ENCODE assay signal across 16 cellular contexts in the genomic region with DNA sequence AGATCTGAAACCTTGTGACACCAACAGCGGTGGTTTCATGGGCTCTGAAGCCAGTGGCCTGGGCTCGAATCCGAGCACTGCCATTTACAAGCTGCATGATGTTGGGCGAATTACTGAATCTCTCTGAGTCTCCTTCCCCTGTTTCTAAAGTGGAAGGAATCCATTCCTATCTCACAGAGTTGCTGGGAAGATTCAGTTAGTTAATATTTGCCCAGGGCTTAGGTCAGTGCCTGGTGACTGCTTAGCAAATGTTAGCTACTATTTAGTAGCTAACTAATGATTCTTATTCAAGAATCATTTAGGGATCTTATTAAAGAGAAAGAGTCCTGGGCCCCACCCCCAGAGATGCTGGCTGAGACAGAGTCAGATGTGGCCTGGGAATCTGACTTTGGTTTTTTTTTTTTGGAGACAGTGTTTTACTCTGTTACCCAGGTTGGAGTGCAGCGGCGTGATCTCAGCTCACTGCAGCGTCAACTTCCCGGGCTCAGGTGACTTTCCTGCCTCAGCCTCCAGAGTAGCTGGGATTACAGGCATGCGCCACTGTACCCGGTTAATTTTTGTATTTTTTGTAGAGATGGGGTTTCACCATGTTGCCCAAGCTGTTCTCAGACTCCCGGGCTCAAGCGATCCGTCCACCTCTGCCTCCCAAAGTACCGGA. TPM values are rescaled to one million over a fixed set of nuclear protein-coding genes. Genes with fewer than 3 reads are reported as not detected.
DNase-seq lines count a peak whose midpoint lies in the region; ATAC-seq, FAIRE-seq and TF ChIP-seq lines count a peak whose summit lies in the region.
"Had no signal": no experiment of that assay in that cellular context is flagged by ENCODE, and none has a peak within 500 bp of the region (broad histone marks: within the 10 kb centered on the region; RNA-seq: fewer than 3 reads in every experiment).

No MANE protein-coding gene starts in this region.

- no peak overlapping the region for H3K27ac ChIP-seq in HepG2 (ENCODE audit: extremely low read length, insufficient read depth, low read length)
- H3K27ac ChIP-seq: GM23248 had no signal

- TF ChIP-seq POLR2A in HepG2 (IDR thresholded peaks at IDR 0.05; ENCODE audit: insufficient read depth in 1 of 2, low read depth in 2 of 2, low read length in 2 of 2): no peak

- POLR2A ChIA-PET in HepG2 (lab: Yijun Ruan, JAX): interaction anchor here (0.8 to 1.3 kb wide), 3 partner anchors 16 to 56 kb away, joined by 3 to 5 read pairs (median 3); a partner anchor contains a TSS

- no peaks in the 10 kb centered on the region for H3K36me3 ChIP-seq in HepG2 (replicated peaks in 1 of 2; ENCODE audit: control insufficient read depth in 1 of 2, insufficient read depth in 2 of 2, low read length in 2 of 2)

- peaks cover 4 to 5% of the 10 kb centered on the region in 2 donors for H3K9me3 Mint-ChIP-seq in activated naive CD4-positive, alpha-beta T cell treated with anti-CD3 and anti-CD28 coated beads, Interleukin-2, amount 50 U/mL, for 72 hours

- intact Hi-C loops in HepG2 (cut with micrococcal nuclease; ENCODE audit: unreplicated experiment): no loop called here

- BruUV-seq in HepG2 (replicated peaks; lab: Mats Ljungman, UMichigan): no TSS peak

- peak; percentile 78 for ATAC-seq in HepG2
- ATAC-seq in HG02798 (IDR thresholded peaks at IDR 0.05; ENCODE audit: poor library complexity, unreplicated experiment): no peak
- ATAC-seq in activated naive CD4-positive, alpha-beta T cell treated with anti-CD3 and anti-CD28 coated beads, Interleukin-2, amount 50 U/mL, for 72 hours: no peak
- no peak for ATAC-seq in GM18498 (IDR thresholded peaks at IDR 0.05; ENCODE audit: unreplicated experiment)
- ATAC-seq: HCT116 had no signal

- peak overlapping the region; percentile 76 for H3K4me2 ChIP-seq in HepG2 (ENCODE audit: low read depth, low read length)

- H3K4me3 ChIP-seq in HepG2 (replicated peaks in 1 of 3; ENCODE audit: insufficient read depth in 1 of 3, low read depth in 2 of 3, low read length in 3 of 3): peak overlapping the region in 2 of 3 experiments; percentile 42 to 48; a peak in 4 of 6 replicates
- H3K4me3 ChIP-seq: GM23248 had no signal

- H3K79me2 ChIP-seq in HepG2 (ENCODE audit: insufficient read depth, low read length): no peaks in the 10 kb centered on the region

- H4K20me1 ChIP-seq in HepG2 (ENCODE audit: insufficient read depth, low read length): no peaks in the 10 kb centered on the region

- DNase-seq in Caki2 (ENCODE audit: low read depth): peak; percentile 26
- peak; percentile 28 for DNase-seq in glomerular visceral epithelial cell (ENCODE audit: extremely low spot score)
- no peak for DNase-seq in HepG2 (ENCODE audit: low spot score)
- peak; percentile 63 for DNase-seq in renal cortical epithelial cell (ENCODE audit: low read depth)
- DNase-seq in activated naive CD4-positive, alpha-beta T cell treated with anti-CD3 and anti-CD28 coated beads, Interleukin-2, amount 50 U/mL, for 72 hours (ENCODE audit: low spot score in 2 of 2): no peak
- DNase-seq: C1 segment of cervical spinal cord; CD4-positive, alpha-beta T cell; DMS153; GM23248; KG1 had no signal

- no peaks in the 10 kb centered on the region for H3K9me3 ChIP-seq in HepG2 (ENCODE audit: low read length)

- no peak for TF ChIP-seq RAD21 in HepG2 (CRISPR knock-in tag; IDR thresholded peaks at IDR 0.05)

- peak; percentile 56 for FAIRE-seq in HepG2 (lab: Jason Lieb, UNC)
- FAIRE-seq: GM18507, H54 had no signal

- in situ Hi-C loops in Caki2 (cut with HindIII; ENCODE audit: low pct_unique_long_range_greater_than_20kb, low sequenced_read_pairs): no loop called here
- in situ Hi-C loops in HepG2 (cut with HindIII; ENCODE audit: extremely low pct_ligation_motif_present, low pct_unique_long_range_greater_than_20kb): loop anchor here (10.0 kb wide), 1 partner anchor 143 kb away; no protein-coding TSS in a partner anchor

- H2AFZ ChIP-seq in HepG2 (ENCODE audit: low read length): peak overlapping the region; percentile 36

- 2% methylated on average over 14 of the region's 14 CpGs for WGBS in HepG2 (ENCODE audit: low lambda C conversion rate)

- TF ChIP-seq CTCF in HepG2 (CRISPR knock-in tag; IDR thresholded peaks at IDR 0.05): no peak

- H3K27ac Mint-ChIP-seq in activated naive CD4-positive, alpha-beta T cell treated with anti-CD3 and anti-CD28 coated beads, Interleukin-2, amount 50 U/mL, for 72 hours: no peak overlapping the region
- H3K27ac Mint-ChIP-seq: B cell; CD4-positive, alpha-beta T cell had no signal

- H3K36me3 Mint-ChIP-seq in activated naive CD4-positive, alpha-beta T cell treated with anti-CD3 and anti-CD28 coated beads, Interleukin-2, amount 50 U/mL, for 72 hours: no peaks in the 10 kb centered on the region

- CTCF ChIA-PET in HepG2 (lab: Yijun Ruan, JAX; ENCODE audit: low intra/inter-chr PET ratio, low total read pairs): no interaction called here

- H3K9ac ChIP-seq in HepG2 (ENCODE audit: insufficient read depth, low read depth, low read length): no peak overlapping the region
- H3K9ac ChIP-seq: GM23248 had no signal

- peaks cover 26% of the 10 kb centered on the region for H3K4me1 ChIP-seq in HepG2 (ENCODE audit: insufficient read depth, low read length)

- peaks cover 2 to 14% of the 10 kb centered on the region in 2 experiments; a peak in 2 of 5 replicates for H3K27me3 ChIP-seq in HepG2 (ENCODE audit: control insufficient read depth in 1 of 2, insufficient read depth in 2 of 2, low read length in 2 of 2)

- TF ChIP-seq EP300 in HepG2 (IDR thresholded peaks at IDR 0.05; ENCODE audit: low read depth in 2 of 2, low read length in 2 of 2) (no peak), HepG2 (CRISPR knock-in tag; IDR thresholded peaks at IDR 0.05; ENCODE audit: borderline replicate concordance) (no peak)

RNA-seq across cellular contexts. Expression of a gene that starts 33.6 kb away (rescaled TPM):
- 7.6 and 14.8 TPM in 2 replicates for total RNA-seq in Caki2 (2014; rRNA removed; shearing (Covaris generic); ENCODE audit: low replicate concordance)
- total RNA-seq in HepG2 (2016; rRNA removed; fragmentation: Illumina TruSeq; extraction: Trizol) (5.1 and 5.2 TPM in 2 replicates), renal cortical epithelial cell (9.9 and 25.1 TPM in 2 replicates)
- 2.6 and 3.4 TPM in 2 replicates for total RNA-seq in HepG2 (2016; cell fraction: cytosol; rRNA removed; fragmentation: Illumina TruSeq; extraction: Trizol; ENCODE audit: low read depth)
- 5.2 and 5.4 TPM in 2 replicates for total RNA-seq in HepG2 (2016; cell fraction: insoluble cytoplasmic fraction; rRNA removed; fragmentation: Illumina TruSeq; extraction: Trizol)
- total RNA-seq in HepG2 (2016; cell fraction: membrane; rRNA removed; fragmentation: Illumina TruSeq; extraction: Trizol): 4.3 and 5.6 TPM in 2 replicates
- 7.2 and 9.2 TPM in 2 replicates for total RNA-seq in HepG2 (2016; cell fraction: nucleus; rRNA removed; fragmentation: Illumina TruSeq; extraction: Trizol)
- polyA plus RNA-seq in HepG2 (2011; rRNA removed): 3.4 and 3.9 TPM in 2 replicates
- polyA plus RNA-seq in HepG2 (2011; cell fraction: cytosol; rRNA removed): 1.9 and 2.7 TPM in 2 replicates
- 15.5 and 22.7 TPM in 2 replicates for polyA plus RNA-seq in HepG2 (2011; cell fraction: nucleus; rRNA removed)
- 6.0 and 9.1 TPM in 2 replicates for polyA plus RNA-seq in HepG2 (2012)
- polyA plus RNA-seq in HepG2 (2016; cell fraction: cytosol; fragmentation: Illumina TruSeq; extraction: Trizol; ENCODE audit: low read depth): 3.8 and 4.7 TPM in 2 replicates
- polyA plus RNA-seq in HepG2 (2016; cell fraction: insoluble cytoplasmic fraction; fragmentation: Illumina TruSeq; extraction: Trizol; ENCODE audit: low read depth): 8.3 and 10.1 TPM in 2 replicates
- 5.1 and 5.2 TPM in 2 replicates for polyA plus RNA-seq in HepG2 (2016; cell fraction: membrane; fragmentation: Illumina TruSeq; extraction: Trizol; ENCODE audit: low read depth)
- polyA plus RNA-seq in HepG2 (2016; cell fraction: nucleus; fragmentation: Illumina TruSeq; extraction: Trizol; ENCODE audit: insufficient read depth, low read depth): 24.6 and 26.3 TPM in 2 replicates
- polyA minus RNA-seq in HepG2 (2011; rRNA and poly(A)+ RNA removed; ENCODE audit: low replicate concordance): 7.4 and 12.2 TPM in 2 replicates
- polyA minus RNA-seq in HepG2 (2011; cell fraction: cytosol; rRNA and poly(A)+ RNA removed): 6.2 and 6.7 TPM in 2 replicates
- polyA minus RNA-seq in HepG2 (2011; cell fraction: nucleus; rRNA and poly(A)+ RNA removed): 9.0 and 12.1 TPM in 2 replicates
- total RNA-seq in activated naive CD4-positive, alpha-beta T cell treated with anti-CD3 and anti-CD28 coated beads, Interleukin-2, amount 50 U/mL, for 72 hours: 10 to 100 TPM; 14.9 to 21.6 TPM

RNA-seq across cellular contexts. Expression of a gene that starts 56.1 kb away (rescaled TPM):
- 18.9 and 25.6 TPM in 2 replicates for total RNA-seq in Caki2 (2014; rRNA removed; shearing (Covaris generic); ENCODE audit: low replicate concordance)
- total RNA-seq in HepG2 (2016; rRNA removed; fragmentation: Illumina TruSeq; extraction: Trizol) (16.4 and 31.7 TPM in 2 replicates), renal cortical epithelial cell (36.0 and 36.6 TPM in 2 replicates)
- total RNA-seq in HepG2 (2016; cell fraction: cytosol; rRNA removed; fragmentation: Illumina TruSeq; extraction: Trizol; ENCODE audit: low read depth): 38.2 and 45.8 TPM in 2 replicates
- 16.3 and 32.5 TPM in 2 replicates for total RNA-seq in HepG2 (2016; cell fraction: insoluble cytoplasmic fraction; rRNA removed; fragmentation: Illumina TruSeq; extraction: Trizol)
- total RNA-seq in HepG2 (2016; cell fraction: membrane; rRNA removed; fragmentation: Illumina TruSeq; extraction: Trizol): 31.0 and 42.8 TPM in 2 replicates
- total RNA-seq in HepG2 (2016; cell fraction: nucleus; rRNA removed; fragmentation: Illumina TruSeq; extraction: Trizol): 15.8 and 21.7 TPM in 2 replicates
- polyA plus RNA-seq in HepG2 (2011; rRNA removed): 43.6 and 61.4 TPM in 2 replicates
- 54.3 and 73.8 TPM in 2 replicates for polyA plus RNA-seq in HepG2 (2011; cell fraction: cytosol; rRNA removed)
- polyA plus RNA-seq in HepG2 (2011; cell fraction: nucleus; rRNA removed): 36.9 and 41.0 TPM in 2 replicates
- 38.0 and 42.3 TPM in 2 replicates for polyA plus RNA-seq in HepG2 (2012)
- 46.1 and 58.0 TPM in 2 replicates for polyA plus RNA-seq in HepG2 (2016; cell fraction: cytosol; fragmentation: Illumina TruSeq; extraction: Trizol; ENCODE audit: low read depth)
- polyA plus RNA-seq in HepG2 (2016; cell fraction: insoluble cytoplasmic fraction; fragmentation: Illumina TruSeq; extraction: Trizol; ENCODE audit: low read depth): 24.1 and 25.5 TPM in 2 replicates
- polyA plus RNA-seq in HepG2 (2016; cell fraction: membrane; fragmentation: Illumina TruSeq; extraction: Trizol; ENCODE audit: low read depth): 38.1 and 45.2 TPM in 2 replicates
- polyA plus RNA-seq in HepG2 (2016; cell fraction: nucleus; fragmentation: Illumina TruSeq; extraction: Trizol; ENCODE audit: insufficient read depth, low read depth): 39.8 and 40.0 TPM in 2 replicates
- polyA minus RNA-seq in HepG2 (2011; rRNA and poly(A)+ RNA removed; ENCODE audit: low replicate concordance): 51.2 and 54.0 TPM in 2 replicates
- 20.3 and 22.0 TPM in 2 replicates for polyA minus RNA-seq in HepG2 (2011; cell fraction: cytosol; rRNA and poly(A)+ RNA removed)
- polyA minus RNA-seq in HepG2 (2011; cell fraction: nucleus; rRNA and poly(A)+ RNA removed): 6.6 and 8.5 TPM in 2 replicates
- total RNA-seq in activated naive CD4-positive, alpha-beta T cell treated with anti-CD3 and anti-CD28 coated beads, Interleukin-2, amount 50 U/mL, for 72 hours: 10 to 100 TPM in 1 of 2 donors, 1 to 10 TPM in 1; 6.3 to 27.5 TPM

Comparison
In these comparisons a context has a peak if more than half of its experiments do, and no peak if none do; other contexts are left out.
1. DNase-seq: peak in Caki2 (single experiment), glomerular visceral epithelial cell (single experiment) and renal cortical epithelial cell (single experiment); none in HepG2 (single experiment) and activated naive CD4-positive, alpha-beta T cell treated with anti-CD3 and anti-CD28 coated beads, Interleukin-2, amount 50 U/mL, for 72 hours (0 of 2).